Comparison of ENCODE assay signal across 8 cellular contexts in the genomic region with DNA sequence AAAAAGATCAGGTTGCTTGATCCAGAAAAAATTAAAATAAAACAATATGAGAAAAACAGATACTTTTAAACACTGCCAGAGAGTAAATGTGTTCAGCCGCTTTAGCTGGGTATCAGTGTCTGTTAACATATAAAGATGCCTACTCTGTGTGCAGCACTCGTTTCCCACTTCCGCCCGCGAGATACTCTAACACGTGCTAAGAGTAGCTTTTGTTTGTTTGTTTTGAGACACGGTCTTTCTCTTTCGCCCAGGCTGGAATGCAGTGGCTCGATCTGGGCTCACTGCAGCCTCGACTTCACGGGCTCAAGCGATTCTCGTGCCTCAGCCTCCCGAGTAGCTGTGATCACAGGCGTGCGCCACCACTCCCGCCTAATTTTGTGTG. TPM values are rescaled to one million over a fixed set of nuclear protein-coding genes. Genes with fewer than 3 reads are reported as not detected.
DNase-seq lines count a peak whose midpoint lies in the region; ATAC-seq and TF ChIP-seq lines count a peak whose summit lies in the region.

No MANE protein-coding gene starts in this region.

- no peaks in the 10 kb centered on the region for H3K27me3 ChIP-seq in brain microvascular endothelial cell (replicated peaks)
- H3K27me3 ChIP-seq in right lobe of liver = no peaks in the 10 kb centered on the region

- peak; percentile 14 to 40 (median 31) for ATAC-seq in right lobe of liver

- peaks cover 0 to 14% (median 0%) of the 10 kb centered on the region in 4 donors for H3K4me1 ChIP-seq in right lobe of liver

- no peaks in the 10 kb centered on the region for H3K27me3 Mint-ChIP-seq in activated CD4-positive, alpha-beta T cell treated with anti-CD3 and anti-CD28 coated beads, Interleukin-2, amount 10 ng/mL, durations not matched to agents 7 days and 5 days
- H3K27me3 Mint-ChIP-seq in type B pancreatic cell = peaks cover 2% of the 10 kb centered on the region

- WGBS in right lobe of liver (ENCODE audit: insufficient coverage, low coverage, low lambda C conversion rate, missing lambda C conversion rate) = 42% methylated on average over 17 of the region's 17 CpGs

- H3K4me3 ChIP-seq in brain microvascular endothelial cell (ENCODE audit: low read depth, low read length) = peak overlapping the region; percentile 86
- peak overlapping the region; percentile 77 to 87 (median 78) for H3K4me3 ChIP-seq in right lobe of liver

- in situ Hi-C loops in brain microvascular endothelial cell (cut with HindIII; ENCODE audit: low pct_ligation_motif_present, low sequenced_read_pairs) = no loop called here

- H3K27ac ChIP-seq in brain microvascular endothelial cell (no peak overlapping the region), right lobe of liver (peak overlapping the region; percentile 38 to 64 (median 44))

- no peaks in the 10 kb centered on the region for H3K9me3 Mint-ChIP-seq in activated CD4-positive, alpha-beta T cell treated with anti-CD3 and anti-CD28 coated beads, Interleukin-2, amount 10 ng/mL, durations not matched to agents 7 days and 5 days
- H3K9me3 Mint-ChIP-seq in type B pancreatic cell = no peaks in the 10 kb centered on the region

- POLR2A ChIA-PET in activated CD4-positive, alpha-beta T cell treated with anti-CD3 and anti-CD28 coated beads, Interleukin-2, amount 10 ng/mL, durations not matched to agents 7 days and 5 days (lab: Charles Lee) = interaction anchor here (0.8 to 1.0 kb wide), 2 partner anchors 32 to 694 kb away, joined by 3 to 4 read pairs; no protein-coding TSS in a partner anchor

- peak overlapping the region; percentile 96 for H3K4me3 Mint-ChIP-seq in activated CD4-positive, alpha-beta T cell treated with anti-CD3 and anti-CD28 coated beads, Interleukin-2, amount 10 ng/mL, durations not matched to agents 7 days and 5 days
- H3K4me3 Mint-ChIP-seq in type B pancreatic cell = peak overlapping the region; percentile 96

- DNase-seq in activated CD4-positive, alpha-beta T cell treated with anti-CD3 and anti-CD28 coated beads, Interleukin-2, amount 10 ng/mL, durations not matched to agents 7 days and 5 days = peak; percentile 76
- no peak for DNase-seq in activated CD4-positive, alpha-beta T cell treated with anti-CD3 and anti-CD28 coated beads, Interleukin-2, amount 50 U/mL, for 4 hours
- DNase-seq in NCI-H2029 (lab: John Stamatoyannopoulos, UW) = peak; percentile 77
- peak; percentile 22 for DNase-seq in brain microvascular endothelial cell
- DNase-seq in right lobe of liver = no peak
- DNase-seq in type B pancreatic cell (ENCODE audit: extremely low spot score, unreplicated experiment) = no peak
- no peak for DNase-seq in NCI-H524 treated with DMSO at 0.1 percent for 48 hours (lab: John Stamatoyannopoulos, UW)
- DNase-seq in AG08396 (ENCODE audit: low spot score) = no peak

- peaks cover 25% of the 10 kb centered on the region for H3K4me1 Mint-ChIP-seq in activated CD4-positive, alpha-beta T cell treated with anti-CD3 and anti-CD28 coated beads, Interleukin-2, amount 10 ng/mL, durations not matched to agents 7 days and 5 days
- peaks cover 17% of the 10 kb centered on the region for H3K4me1 Mint-ChIP-seq in type B pancreatic cell (ENCODE audit: unreplicated experiment)

- H3K36me3 ChIP-seq in brain microvascular endothelial cell (replicated peaks) = peaks cover 2% of the 10 kb centered on the region
- no peaks in the 10 kb centered on the region for H3K36me3 ChIP-seq in right lobe of liver

- intact Hi-C loops in right lobe of liver (cut with DNase I) = no loop called here

- CTCF ChIA-PET in activated CD4-positive, alpha-beta T cell treated with anti-CD3 and anti-CD28 coated beads, Interleukin-2, amount 10 ng/mL, durations not matched to agents 7 days and 5 days (lab: Charles Lee) = interaction anchor here (0.6 to 1.8 kb wide), 7 partner anchors 10 to 267 kb away, joined by 3 to 9 read pairs (median 3); a partner anchor contains a TSS

- H3K9me3 ChIP-seq in right lobe of liver = no peaks in the 10 kb centered on the region

- H3K27ac Mint-ChIP-seq in activated CD4-positive, alpha-beta T cell treated with anti-CD3 and anti-CD28 coated beads, Interleukin-2, amount 10 ng/mL, durations not matched to agents 7 days and 5 days = peak overlapping the region; percentile 94
- H3K27ac Mint-ChIP-seq in type B pancreatic cell = peak overlapping the region; percentile 92

- TF ChIP-seq POLR2A in right lobe of liver (IDR thresholded peaks at IDR 0.05) = no peak

- no peak for TF ChIP-seq CTCF in brain microvascular endothelial cell (IDR thresholded peaks at IDR 0.05; ENCODE audit: low read depth, low read length, missing control alignments)
- TF ChIP-seq CTCF in right lobe of liver (IDR thresholded peaks at IDR 0.05) = no peak
- TF ChIP-seq CTCF in type B pancreatic cell (conservative IDR thresholded peaks at IDR 0.05) = no peak

- peaks cover 18% of the 10 kb centered on the region for H3K36me3 Mint-ChIP-seq in activated CD4-positive, alpha-beta T cell treated with anti-CD3 and anti-CD28 coated beads, Interleukin-2, amount 10 ng/mL, durations not matched to agents 7 days and 5 days (ENCODE audit: low read depth)
- no peaks in the 10 kb centered on the region for H3K36me3 Mint-ChIP-seq in type B pancreatic cell

RNA-seq across cellular contexts. Expression of a gene that starts 0.5 kb away (rescaled TPM):
- 10 to 100 TPM; 35.1 to 38.7 TPM for total RNA-seq in activated CD4-positive, alpha-beta T cell treated with anti-CD3 and anti-CD28 coated beads, Interleukin-2, amount 10 ng/mL, durations not matched to agents 7 days and 5 days
- 10 to 100 TPM; 13.1 to 21.5 (median 17.0) TPM for total RNA-seq in right lobe of liver
- 35.5 and 50.6 TPM in 2 replicates for total RNA-seq in type B pancreatic cell (ENCODE audit: low replicate concordance)

RNA-seq across cellular contexts. Expression of a gene that starts 7.9 kb away (rescaled TPM):
- 10 to 100 TPM; 86.6 to 91.2 TPM for total RNA-seq in activated CD4-positive, alpha-beta T cell treated with anti-CD3 and anti-CD28 coated beads, Interleukin-2, amount 10 ng/mL, durations not matched to agents 7 days and 5 days
- total RNA-seq in right lobe of liver (10 to 100 TPM in 1 of 6 experiments, 1 to 10 TPM in 5; 3.4 to 14.7 (median 4.8) TPM), type B pancreatic cell (ENCODE audit: low replicate concordance) (8.6 and 20.2 TPM in 2 replicates)

RNA-seq across cellular contexts. Expression of a gene that starts 32.5 kb away (rescaled TPM):
- 100 to 1,000 TPM; 435 to 456 TPM for total RNA-seq in activated CD4-positive, alpha-beta T cell treated with anti-CD3 and anti-CD28 coated beads, Interleukin-2, amount 10 ng/mL, durations not matched to agents 7 days and 5 days
- 100 to 1,000 TPM in 5 of 6 experiments, 10 to 100 TPM in 1; 92.7 to 164 (median 141) TPM for total RNA-seq in right lobe of liver
- 315 and 450 TPM in 2 replicates for total RNA-seq in type B pancreatic cell (ENCODE audit: low replicate concordance)

RNA-seq across cellular contexts. Expression of a gene that starts 33.6 kb away (rescaled TPM):
- total RNA-seq in activated CD4-positive, alpha-beta T cell treated with anti-CD3 and anti-CD28 coated beads, Interleukin-2, amount 10 ng/mL, durations not matched to agents 7 days and 5 days = 1 to 10 TPM in 1 of 2 experiments, under 1 TPM in 1; 0.42 to 1.3 TPM
- total RNA-seq in right lobe of liver (1 to 10 TPM in 1 of 6 experiments, under 1 TPM in 5; 0.63 to 1.1 (median 0.99) TPM), type B pancreatic cell (ENCODE audit: low replicate concordance) (20.1 and 47.7 TPM in 2 replicates)

RNA-seq across cellular contexts. Expression of a gene that starts 51.1 kb away (rescaled TPM):
- 1 to 10 TPM; 3.9 to 4.3 TPM for total RNA-seq in activated CD4-positive, alpha-beta T cell treated with anti-CD3 and anti-CD28 coated beads, Interleukin-2, amount 10 ng/mL, durations not matched to agents 7 days and 5 days
- total RNA-seq in right lobe of liver (1 to 10 TPM in 1 of 6 experiments, under 1 TPM in 5; 0.24 to 1.4 (median 0.47) TPM), type B pancreatic cell (ENCODE audit: low replicate concordance) (2.0 and 239 TPM in 2 replicates)

Comparison
In these comparisons a context has a peak if more than half of its experiments do, and no peak if none do; other contexts are left out.
1. DNase-seq: peak in activated CD4-positive, alpha-beta T cell treated with anti-CD3 and anti-CD28 coated beads, Interleukin-2, amount 10 ng/mL, durations not matched to agents 7 days and 5 days (single experiment), NCI-H2029 (single experiment) and brain microvascular endothelial cell (single experiment); none in activated CD4-positive, alpha-beta T cell treated with anti-CD3 and anti-CD28 coated beads, Interleukin-2, amount 50 U/mL, for 4 hours (0 of 2), right lobe of liver (0 of 3), type B pancreatic cell (single experiment), NCI-H524 treated with DMSO at 0.1 percent for 48 hours (single experiment) and AG08396 (single experiment).